ENCODE assay signal across 29 cellular contexts in genomic region chr7:88091988-88092675, GRCh38.
DNase-seq lines count a peak whose midpoint lies in the region; ATAC-seq and TF ChIP-seq lines count a peak whose summit lies in the region.
"Had no signal": no experiment of that assay in that cellular context is flagged by ENCODE, and none has a peak within 500 bp of the region (broad histone marks: within the 10 kb centered on the region; RNA-seq: fewer than 3 reads in every experiment).

No MANE protein-coding gene starts in this region.

- no peaks in the 10 kb centered on the region for H3K36me3 ChIP-seq in Loucy (ENCODE audit: insufficient read depth, low read length)
- H3K36me3 ChIP-seq: BE2C, gastroesophageal sphincter, sigmoid colon, stomach had no signal

- no peaks in the 10 kb centered on the region for H3K9me3 ChIP-seq in Loucy (ENCODE audit: insufficient read depth, low read depth, low read length)
- H3K9me3 ChIP-seq: BE2C, gastroesophageal sphincter, psoas muscle, sigmoid colon, stomach had no signal

- H2AFZ ChIP-seq in Loucy (ENCODE audit: low read length), result no peak overlapping the region
- H2AFZ ChIP-seq: hepatocyte had no signal

- DNase-seq in NCI-H748 (lab: John Stamatoyannopoulos, UW; ENCODE audit: unreplicated experiment) (peak; percentile 65), NCI-H748 treated with DMSO at 0.1 percent for 48 hours (lab: John Stamatoyannopoulos, UW) (no peak), NCI-H69 (lab: John Stamatoyannopoulos, UW) (peak; percentile 93), NOMO-1 treated with DMSO at 0.1 percent for 48 hours (lab: John Stamatoyannopoulos, UW; ENCODE audit: unreplicated experiment) (no peak)
- DNase-seq: activated CD4-positive, alpha-beta T cell treated with anti-CD3 and anti-CD28 coated beads, Interleukin-2, amount 10 ng/mL, durations not matched to agents 7 days and 5 days; activated effector memory CD4-positive, alpha-beta T cell treated with anti-CD3 and anti-CD28 coated beads, Interleukin-2, amount 50 U/mL, for 16 hours; activated naive CD8-positive, alpha-beta T cell treated with anti-CD3 and anti-CD28 coated beads for 36 hours; activated T-cell treated with anti-CD3 and anti-CD28 coated beads, Interleukin-2, amount 50 U/mL, for 1 hour; anterior cingulate cortex; CD8-positive, alpha-beta T cell; H7; Karpas-422; kidney glomerular epithelial cell; midbrain; naive B cell; NCI-H1436; nucleus accumbens; psoas muscle; SIG-M5; sigmoid colon; stimulated activated CD4-positive, alpha-beta T cell treated with anti-CD3 and anti-CD28 coated beads, Interleukin-12 subunit alpha, Interleukin-12 subunit beta, amount 100 ng/mL, for 4 hours; stimulated activated CD4-positive, alpha-beta T cell treated with anti-CD3 and anti-CD28 coated beads, Interleukin-2, amount 100 ng/mL, for 48 hours; stomach had no signal

- no peak for ATAC-seq in GM21447 (IDR thresholded peaks at IDR 0.05; ENCODE audit: unreplicated experiment)
- ATAC-seq in HG02642 (IDR thresholded peaks at IDR 0.05; ENCODE audit: poor library complexity, unreplicated experiment), result no peak
- ATAC-seq: CD8-positive, alpha-beta T cell; gastroesophageal sphincter; psoas muscle had no signal

- no peak overlapping the region for H3K9ac ChIP-seq in Loucy (ENCODE audit: low read depth, low read length, poor library complexity, severe bottlenecking)

- peak overlapping the region; percentile 90 for H3K4me2 ChIP-seq in Loucy (ENCODE audit: low read depth, low read length, poor library complexity, severe bottlenecking)
- H3K4me2 ChIP-seq: hepatocyte had no signal

- H3F3A ChIP-seq in Loucy (ENCODE audit: low read depth), result no peaks in the 10 kb centered on the region

- no peaks in the 10 kb centered on the region for H3K27me3 ChIP-seq in Loucy (ENCODE audit: insufficient read depth, low read length, poor library complexity, severe bottlenecking)
- H3K27me3 ChIP-seq: BE2C, gastroesophageal sphincter, hepatocyte, sigmoid colon, stomach had no signal

- H3K79me2 ChIP-seq in Loucy (ENCODE audit: insufficient read depth, low read length), result no peaks in the 10 kb centered on the region
- H3K79me2 ChIP-seq: hepatocyte had no signal

- H3K9me2 ChIP-seq in Loucy (replicated peaks; ENCODE audit: low read depth, low read length), result no peaks in the 10 kb centered on the region

- H4K20me1 ChIP-seq in Loucy (ENCODE audit: insufficient read depth, low read length, poor library complexity, severe bottlenecking), result no peaks in the 10 kb centered on the region

- H3K4me1 ChIP-seq in Loucy (ENCODE audit: insufficient read depth, low read length, poor library complexity, severe bottlenecking), result peaks cover 51% of the 10 kb centered on the region
- H3K4me1 ChIP-seq: BE2C, psoas muscle had no signal

- peak overlapping the region; percentile 0 for H3K4me3 ChIP-seq in Loucy (ENCODE audit: low read length, poor library complexity, severe bottlenecking)
- H3K4me3 ChIP-seq: gastroesophageal sphincter, hepatocyte, psoas muscle, sigmoid colon, stomach had no signal

- TF ChIP-seq CTCF in Loucy (conservative IDR thresholded peaks at IDR 0.05; ENCODE audit: low read length), result no peak

Comparison
In these comparisons a context has a peak if more than half of its experiments do, and no peak if none do; other contexts are left out.
1. DNase-seq: peak in NCI-H748 (single experiment) and NCI-H69 (single experiment); none in NCI-H748 treated with DMSO at 0.1 percent for 48 hours (single experiment) and NOMO-1 treated with DMSO at 0.1 percent for 48 hours (single experiment).